ENCODE assay signal across 26 cellular contexts in genomic region chr11:38300570-38300969, GRCh38.
"Had no signal": no experiment of that assay in that cellular context is flagged by ENCODE, and none has a peak within 500 bp of the region (broad histone marks: within the 10 kb centered on the region; RNA-seq: fewer than 3 reads in every experiment).

No MANE protein-coding gene starts in this region.

- ATAC-seq: left colon; left lung; naive thymus-derived CD4-positive, alpha-beta T cell; natural killer cell treated with Interleukin-12 subunit alpha and Interleukin-12 subunit beta and Interleukin-15 and Interleukin-18, amount 100 ng/mL, for 72 hours; right cardiac atrium; sciatic nerve; stimulated activated naive B cell treated with anti-CD40 and anti-IgM and Interleukin-4, amounts not matched to agents 10 μg/mL and 1 μg/mL and 100 μg/mL, for 72 hours; stimulated activated naive CD8-positive, alpha-beta T cell treated with anti-CD3 and anti-CD28 coated beads, Interleukin-15, Interleukin-2, amounts not matched to agents 100 U/mL and 50 U/mL, for 24 hours had no signal

- H3K9me3 ChIP-seq: testis, thyroid gland, transverse colon, vagina had no signal

- H3K27me3 ChIP-seq: left lung, stomach, testis, thyroid gland, transverse colon, upper lobe of left lung, vagina had no signal

- FAIRE-seq: keratinocyte had no signal

- H3K36me3 ChIP-seq: left lung, stomach, thyroid gland, transverse colon, upper lobe of left lung, vagina had no signal

- H3K27ac ChIP-seq: left lung, parathyroid adenoma, skin epidermis, stomach, testis, thyroid gland, transverse colon, upper lobe of left lung, vagina had no signal

- H3K4me3 ChIP-seq: left lung, lung, skin epidermis, stomach, testis, thyroid gland, transverse colon, upper lobe of left lung, vagina had no signal

- H3K4me1 ChIP-seq: left lung, parathyroid adenoma, stomach, testis, thyroid gland, transverse colon, upper lobe of left lung, vagina had no signal

- DNase-seq: hippocampal formation; kidney glomerular epithelial cell; left colon; left lung; mesendoderm; naive thymus-derived CD4-positive, alpha-beta T cell; nucleus accumbens; right cardiac atrium; stimulated activated CD4-positive, alpha-beta T cell treated with anti-CD3 and anti-CD28 coated beads, Interleukin-12 subunit alpha, Interleukin-12 subunit beta, amount 100 ng/mL, for 4 hours; stimulated activated CD4-positive, alpha-beta T cell treated with anti-CD3 and anti-CD28 coated beads, Interleukin-15, amount 100 ng/mL, for 24 hours; stimulated activated CD4-positive, alpha-beta T cell treated with anti-CD3 and anti-CD28 coated beads, Interleukin-2, amount 100 ng/mL, for 24 hours; stimulated activated CD4-positive, alpha-beta T cell treated with anti-CD3 and anti-CD28 coated beads, Interleukin-4, amount 100 ng/mL, for 1 hour; stimulated activated naive B cell treated with anti-CD40 and anti-IgM and Interleukin-4, amounts not matched to agents 10 μg/mL and 1 μg/mL and 100 μg/mL, for 72 hours; stimulated activated naive CD8-positive, alpha-beta T cell treated with anti-CD3 and anti-CD28 coated beads, Interleukin-15, Interleukin-2, amounts not matched to agents 100 U/mL and 50 U/mL, for 24 hours; stomach; testis; thyroid gland; transverse colon; upper lobe of left lung had no signal
